1 cellular context compared by ENCODE assay signal in genomic region chr20:43949741-43950618, GRCh38.
TF ChIP-seq lines count a peak whose summit lies in the region.

No MANE protein-coding gene starts in this region.

TF ChIP-seq in GM12878, 131 proteins besides CTCF, POLR2A, EP300 and RAD21 (continued from another document):
- TF ChIP-seq, protein P1, sequence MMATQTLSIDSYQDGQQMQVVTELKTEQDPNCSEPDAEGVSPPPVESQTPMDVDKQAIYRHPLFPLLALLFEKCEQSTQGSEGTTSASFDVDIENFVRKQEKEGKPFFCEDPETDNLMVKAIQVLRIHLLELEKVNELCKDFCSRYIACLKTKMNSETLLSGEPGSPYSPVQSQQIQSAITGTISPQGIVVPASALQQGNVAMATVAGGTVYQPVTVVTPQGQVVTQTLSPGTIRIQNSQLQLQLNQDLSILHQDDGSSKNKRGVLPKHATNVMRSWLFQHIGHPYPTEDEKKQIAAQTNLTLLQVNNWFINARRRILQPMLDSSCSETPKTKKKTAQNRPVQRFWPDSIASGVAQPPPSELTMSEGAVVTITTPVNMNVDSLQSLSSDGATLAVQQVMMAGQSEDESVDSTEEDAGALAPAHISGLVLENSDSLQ (IDR thresholded peaks at IDR 0.05) = no peak
- TF ChIP-seq MEF2B (IDR thresholded peaks at IDR 0.05; ENCODE audit: partially characterized antibody, poor library complexity, severe bottlenecking) = peak; percentile 72
- TF ChIP-seq, protein P2, sequence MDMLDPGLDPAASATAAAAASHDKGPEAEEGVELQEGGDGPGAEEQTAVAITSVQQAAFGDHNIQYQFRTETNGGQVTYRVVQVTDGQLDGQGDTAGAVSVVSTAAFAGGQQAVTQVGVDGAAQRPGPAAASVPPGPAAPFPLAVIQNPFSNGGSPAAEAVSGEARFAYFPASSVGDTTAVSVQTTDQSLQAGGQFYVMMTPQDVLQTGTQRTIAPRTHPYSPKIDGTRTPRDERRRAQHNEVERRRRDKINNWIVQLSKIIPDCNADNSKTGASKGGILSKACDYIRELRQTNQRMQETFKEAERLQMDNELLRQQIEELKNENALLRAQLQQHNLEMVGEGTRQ (IDR thresholded peaks at IDR 0.05; ENCODE audit: borderline replicate concordance, low read depth, low read length) = no peak
- TF ChIP-seq CBX5 (IDR thresholded peaks at IDR 0.05; ENCODE audit: low read depth) = no peak
- TF ChIP-seq CBX3 (IDR thresholded peaks at IDR 0.05; ENCODE audit: borderline replicate concordance, low read depth) = no peak
- 0 out of 2 replicates have a peak, but pooled peaks have one; percentile 71 for TF ChIP-seq NBN (IDR thresholded peaks at IDR 0.05)
- TF ChIP-seq FOS (IDR thresholded peaks at IDR 0.05; ENCODE audit: borderline replicate concordance, extremely low read depth, insufficient read length) = no peak
- peak; percentile 46 for TF ChIP-seq NR2F1 (conservative IDR thresholded peaks at IDR 0.05)
- no peak for TF ChIP-seq ZZZ3 (IDR thresholded peaks at IDR 0.05; ENCODE audit: control insufficient read depth, insufficient read length, low read depth)
- TF ChIP-seq SMARCA5 (IDR thresholded peaks at IDR 0.05) = 0 out of 2 replicates have a peak, but pooled peaks have one; percentile 31
- TF ChIP-seq PAX8 (IDR thresholded peaks at IDR 0.05) = no peak
- TF ChIP-seq DPF2 (IDR thresholded peaks at IDR 0.05) = peak; percentile 50
- peak; percentile 77; the same call in 1 of the 2 replicates for TF ChIP-seq CBFB (IDR thresholded peaks at IDR 0.05; ENCODE audit: low read depth)
- TF ChIP-seq SREBF1 (IDR thresholded peaks at IDR 0.05; ENCODE audit: low read length) = no peak
- TF ChIP-seq RUNX3 (IDR thresholded peaks at IDR 0.05; ENCODE audit: low read length) = peak; percentile 96
- no peak for TF ChIP-seq POLR2AphosphoS5 (IDR thresholded peaks at IDR 0.05; ENCODE audit: low read length)
- TF ChIP-seq CREB1 (IDR thresholded peaks at IDR 0.05; ENCODE audit: low read depth) = no peak
- TF ChIP-seq MEF2A (IDR thresholded peaks at IDR 0.05; ENCODE audit: insufficient read depth, low read depth, low read length) = peak; percentile 63; the same call in 1 of the 2 replicates
- peak; percentile 77; the same call in 1 of the 2 replicates for TF ChIP-seq IKZF1 (conservative IDR thresholded peaks at IDR 0.05)
- TF ChIP-seq SP1 (IDR thresholded peaks at IDR 0.05; ENCODE audit: low read depth, low read length) = peak; percentile 34
- TF ChIP-seq POU2F2 (IDR thresholded peaks at IDR 0.05; ENCODE audit: borderline replicate concordance, low read depth, low read length) = 0 out of 3 replicates have a peak, but pooled peaks have one; percentile 16
- TF ChIP-seq MTA2 (IDR thresholded peaks at IDR 0.05; ENCODE audit: low read depth) = peak; percentile 58
- TF ChIP-seq BHLHE40 (IDR thresholded peaks at IDR 0.05; ENCODE audit: borderline replicate concordance in 1 of 2, low read depth in 2 of 2, low read length in 1 of 2) = peak; percentile 19 to 25; a peak in 1 of 4 replicates
- TF ChIP-seq, protein P3, sequence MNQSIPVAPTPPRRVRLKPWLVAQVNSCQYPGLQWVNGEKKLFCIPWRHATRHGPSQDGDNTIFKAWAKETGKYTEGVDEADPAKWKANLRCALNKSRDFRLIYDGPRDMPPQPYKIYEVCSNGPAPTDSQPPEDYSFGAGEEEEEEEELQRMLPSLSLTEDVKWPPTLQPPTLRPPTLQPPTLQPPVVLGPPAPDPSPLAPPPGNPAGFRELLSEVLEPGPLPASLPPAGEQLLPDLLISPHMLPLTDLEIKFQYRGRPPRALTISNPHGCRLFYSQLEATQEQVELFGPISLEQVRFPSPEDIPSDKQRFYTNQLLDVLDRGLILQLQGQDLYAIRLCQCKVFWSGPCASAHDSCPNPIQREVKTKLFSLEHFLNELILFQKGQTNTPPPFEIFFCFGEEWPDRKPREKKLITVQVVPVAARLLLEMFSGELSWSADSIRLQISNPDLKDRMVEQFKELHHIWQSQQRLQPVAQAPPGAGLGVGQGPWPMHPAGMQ (IDR thresholded peaks at IDR 0.05; ENCODE audit: borderline replicate concordance) = no peak
- TF ChIP-seq ZNF274 (IDR thresholded peaks at IDR 0.05; ENCODE audit: insufficient read depth, insufficient read length) = no peak
- TF ChIP-seq, protein P4, sequence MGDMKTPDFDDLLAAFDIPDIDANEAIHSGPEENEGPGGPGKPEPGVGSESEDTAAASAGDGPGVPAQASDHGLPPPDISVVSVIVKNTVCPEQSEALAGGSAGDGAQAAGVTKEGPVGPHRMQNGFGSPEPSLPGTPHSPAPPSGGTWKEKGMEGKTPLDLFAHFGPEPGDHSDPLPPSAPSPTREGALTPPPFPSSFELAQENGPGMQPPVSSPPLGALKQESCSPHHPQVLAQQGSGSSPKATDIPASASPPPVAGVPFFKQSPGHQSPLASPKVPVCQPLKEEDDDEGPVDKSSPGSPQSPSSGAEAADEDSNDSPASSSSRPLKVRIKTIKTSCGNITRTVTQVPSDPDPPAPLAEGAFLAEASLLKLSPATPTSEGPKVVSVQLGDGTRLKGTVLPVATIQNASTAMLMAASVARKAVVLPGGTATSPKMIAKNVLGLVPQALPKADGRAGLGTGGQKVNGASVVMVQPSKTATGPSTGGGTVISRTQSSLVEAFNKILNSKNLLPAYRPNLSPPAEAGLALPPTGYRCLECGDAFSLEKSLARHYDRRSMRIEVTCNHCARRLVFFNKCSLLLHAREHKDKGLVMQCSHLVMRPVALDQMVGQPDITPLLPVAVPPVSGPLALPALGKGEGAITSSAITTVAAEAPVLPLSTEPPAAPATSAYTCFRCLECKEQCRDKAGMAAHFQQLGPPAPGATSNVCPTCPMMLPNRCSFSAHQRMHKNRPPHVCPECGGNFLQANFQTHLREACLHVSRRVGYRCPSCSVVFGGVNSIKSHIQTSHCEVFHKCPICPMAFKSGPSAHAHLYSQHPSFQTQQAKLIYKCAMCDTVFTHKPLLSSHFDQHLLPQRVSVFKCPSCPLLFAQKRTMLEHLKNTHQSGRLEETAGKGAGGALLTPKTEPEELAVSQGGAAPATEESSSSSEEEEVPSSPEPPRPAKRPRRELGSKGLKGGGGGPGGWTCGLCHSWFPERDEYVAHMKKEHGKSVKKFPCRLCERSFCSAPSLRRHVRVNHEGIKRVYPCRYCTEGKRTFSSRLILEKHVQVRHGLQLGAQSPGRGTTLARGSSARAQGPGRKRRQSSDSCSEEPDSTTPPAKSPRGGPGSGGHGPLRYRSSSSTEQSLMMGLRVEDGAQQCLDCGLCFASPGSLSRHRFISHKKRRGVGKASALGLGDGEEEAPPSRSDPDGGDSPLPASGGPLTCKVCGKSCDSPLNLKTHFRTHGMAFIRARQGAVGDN (IDR thresholded peaks at IDR 0.05) = peak; percentile 63
- peak; percentile 4 for TF ChIP-seq SIX5 (IDR thresholded peaks at IDR 0.05; ENCODE audit: low read depth, low read length, severe bottlenecking)
- no peak for TF ChIP-seq CHD4 (IDR thresholded peaks at IDR 0.05)
- TF ChIP-seq SMC3 (IDR thresholded peaks at IDR 0.05; ENCODE audit: borderline replicate concordance, low read length) = no peak; the same call in 1 of the 2 replicates
- TF ChIP-seq NR2C2 (IDR thresholded peaks at IDR 0.05; ENCODE audit: borderline replicate concordance, control insufficient read depth, insufficient read length, low read depth) = no peak
- no peak for TF ChIP-seq FOXM1 (IDR thresholded peaks at IDR 0.05; ENCODE audit: low read depth, low read length)
- peak; percentile 95 for TF ChIP-seq HDGF (IDR thresholded peaks at IDR 0.05)
- TF ChIP-seq CHD2 (IDR thresholded peaks at IDR 0.05; ENCODE audit: borderline replicate concordance, low read depth, low read length) = 0 out of 2 replicates have a peak, but pooled peaks have one; percentile 65
- no peak for TF ChIP-seq JUND (IDR thresholded peaks at IDR 0.05; ENCODE audit: low read depth, low read length)
- TF ChIP-seq, protein P5, sequence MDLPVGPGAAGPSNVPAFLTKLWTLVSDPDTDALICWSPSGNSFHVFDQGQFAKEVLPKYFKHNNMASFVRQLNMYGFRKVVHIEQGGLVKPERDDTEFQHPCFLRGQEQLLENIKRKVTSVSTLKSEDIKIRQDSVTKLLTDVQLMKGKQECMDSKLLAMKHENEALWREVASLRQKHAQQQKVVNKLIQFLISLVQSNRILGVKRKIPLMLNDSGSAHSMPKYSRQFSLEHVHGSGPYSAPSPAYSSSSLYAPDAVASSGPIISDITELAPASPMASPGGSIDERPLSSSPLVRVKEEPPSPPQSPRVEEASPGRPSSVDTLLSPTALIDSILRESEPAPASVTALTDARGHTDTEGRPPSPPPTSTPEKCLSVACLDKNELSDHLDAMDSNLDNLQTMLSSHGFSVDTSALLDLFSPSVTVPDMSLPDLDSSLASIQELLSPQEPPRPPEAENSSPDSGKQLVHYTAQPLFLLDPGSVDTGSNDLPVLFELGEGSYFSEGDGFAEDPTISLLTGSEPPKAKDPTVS (IDR thresholded peaks at IDR 0.05; ENCODE audit: low read depth, low read length) = no peak
- TF ChIP-seq IKZF2 (IDR thresholded peaks at IDR 0.05) = peak; percentile 67 to 78; a peak in 3 of 4 replicates
- TF ChIP-seq MLLT1 (IDR thresholded peaks at IDR 0.05) = peak; percentile 64; the same call in 1 of the 2 replicates
- no peak for TF ChIP-seq ZNF622 (IDR thresholded peaks at IDR 0.05)
- no peak for TF ChIP-seq EGR1 (IDR thresholded peaks at IDR 0.05; ENCODE audit: borderline replicate concordance in 1 of 2, low read depth in 2 of 2, low read length in 2 of 2)
- TF ChIP-seq POLR2AphosphoS2 (IDR thresholded peaks at IDR 0.05; ENCODE audit: low read depth, low read length) = no peak
- peak; percentile 88 for TF ChIP-seq EED (IDR thresholded peaks at IDR 0.05; ENCODE audit: low read depth)
- TF ChIP-seq RFX5 (IDR thresholded peaks at IDR 0.05; ENCODE audit: low read depth, low read length) = no peak
- TF ChIP-seq ETV6 (conservative IDR thresholded peaks at IDR 0.05 in 1 of 2, IDR thresholded peaks at IDR 0.05 in 1 of 2; ENCODE audit: borderline replicate concordance in 1 of 2, low read depth in 1 of 2) = 0 out of 4 replicates have a peak, but pooled peaks of 1 of the 2 experiments have one; percentile 27
- TF ChIP-seq GATAD2B (conservative IDR thresholded peaks at IDR 0.05; ENCODE audit: low read depth) = peak; percentile 46; the same call in 1 of the 2 replicates
- peak; percentile 85 for TF ChIP-seq SPI1 (IDR thresholded peaks at IDR 0.05; ENCODE audit: borderline replicate concordance, insufficient read depth, low read depth, low read length)
- TF ChIP-seq TCF12 (IDR thresholded peaks at IDR 0.05; ENCODE audit: low read depth, low read length) = peak; percentile 22; the same call in 1 of the 2 replicates
- TF ChIP-seq CREM (IDR thresholded peaks at IDR 0.05; ENCODE audit: low read depth) = peak; percentile 22; the same call in 1 of the 2 replicates
- TF ChIP-seq BCL11A (IDR thresholded peaks at IDR 0.05; ENCODE audit: low read depth, low read length) = peak; percentile 41; the same call in 1 of the 2 replicates
